In the genomic region with DNA sequence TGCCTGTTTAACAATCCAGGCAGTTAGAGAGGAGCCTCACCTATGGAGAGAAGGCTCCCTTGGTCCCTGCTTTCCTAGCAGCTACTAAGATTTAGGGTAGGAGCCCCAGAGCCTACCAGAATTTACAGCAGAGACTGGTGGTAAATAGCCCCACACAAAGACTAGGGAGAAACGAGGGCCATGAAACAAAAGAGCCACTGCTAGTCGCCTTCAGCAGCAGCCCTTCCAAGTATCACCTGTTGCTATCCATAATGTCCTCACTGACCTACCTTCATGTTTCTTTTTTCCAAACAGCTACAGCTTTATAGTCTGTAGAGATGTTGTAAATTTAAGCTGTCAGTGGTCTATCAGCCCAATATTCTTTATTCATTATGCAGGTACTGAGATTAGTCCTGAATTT, we compare ENCODE assay signal across 13 cellular contexts. TPM values are rescaled to one million over a fixed set of nuclear protein-coding genes. Genes with fewer than 3 reads are reported as not detected.
DNase-seq lines count a peak whose midpoint lies in the region; TF ChIP-seq lines count a peak whose summit lies in the region.
"Had no signal": no experiment of that assay in that cellular context is flagged by ENCODE, and none has a peak within 500 bp of the region (broad histone marks: within the 10 kb centered on the region; RNA-seq: fewer than 3 reads in every experiment).

No MANE protein-coding gene starts in this region.

- H3K27me3 ChIP-seq in skeletal muscle tissue (ENCODE audit: control insufficient read depth in 3 of 3, insufficient read depth in 3 of 3, low read length in 3 of 3): no peaks in the 10 kb centered on the region
- H3K27me3 ChIP-seq in MG63: no peaks in the 10 kb centered on the region

- H3K4me1 Mint-ChIP-seq in activated naive CD8-positive, alpha-beta T cell (ENCODE audit: low read depth): peaks cover 69% of the 10 kb centered on the region
- peaks cover 49% of the 10 kb centered on the region for H3K4me1 Mint-ChIP-seq in activated naive CD8-positive, alpha-beta T cell treated with anti-CD3 and anti-CD28 coated beads for 36 hours

- no peaks in the 10 kb centered on the region for H3K9me3 Mint-ChIP-seq in activated naive CD8-positive, alpha-beta T cell (ENCODE audit: low read depth)
- no peaks in the 10 kb centered on the region for H3K9me3 Mint-ChIP-seq in activated naive CD8-positive, alpha-beta T cell treated with anti-CD3 and anti-CD28 coated beads for 36 hours

- H3K9ac ChIP-seq in skeletal muscle tissue (ENCODE audit: low read depth in 1 of 3, low read length in 3 of 3): peak overlapping the region in 1 of 3 donors; percentile 4

- no peaks in the 10 kb centered on the region for H3K27me3 Mint-ChIP-seq in activated naive CD8-positive, alpha-beta T cell
- no peaks in the 10 kb centered on the region for H3K27me3 Mint-ChIP-seq in activated naive CD8-positive, alpha-beta T cell treated with anti-CD3 and anti-CD28 coated beads for 36 hours

- H3K4me3 Mint-ChIP-seq in activated naive CD8-positive, alpha-beta T cell: no peak overlapping the region
- no peak overlapping the region for H3K4me3 Mint-ChIP-seq in activated naive CD8-positive, alpha-beta T cell treated with anti-CD3 and anti-CD28 coated beads for 36 hours
- H3K4me3 Mint-ChIP-seq: H9 had no signal

- no peak overlapping the region for H3K27ac ChIP-seq in HEK293 (ENCODE audit: extremely low read depth, low read depth, low read length)
- peak overlapping the region; percentile 70 for H3K27ac ChIP-seq in skeletal muscle tissue (ENCODE audit: low read depth, low read length)
- H3K27ac ChIP-seq: A549 had no signal

- no peak overlapping the region for H3K4me3 ChIP-seq in HEK293 (ENCODE audit: low read depth, low read length)
- no peak overlapping the region for H3K4me3 ChIP-seq in skeletal muscle tissue (ENCODE audit: low read length in 3 of 3)
- no peak overlapping the region for H3K4me3 ChIP-seq in MG63
- H3K4me3 ChIP-seq: A549 had no signal

- H3K27ac Mint-ChIP-seq in activated naive CD8-positive, alpha-beta T cell: peak overlapping the region; percentile 73
- no peak overlapping the region for H3K27ac Mint-ChIP-seq in activated naive CD8-positive, alpha-beta T cell treated with anti-CD3 and anti-CD28 coated beads for 36 hours
- H3K27ac Mint-ChIP-seq: H9 had no signal

- no peak for TF ChIP-seq CTCF in HEK293 (tag by site-specific recombination; IDR thresholded peaks at IDR 0.05)

- POLR2A ChIA-PET in HEK293 (lab: Yijun Ruan, JAX): no interaction called here

- DNase-seq in activated naive CD8-positive, alpha-beta T cell treated with anti-CD3 and anti-CD28 coated beads for 36 hours: no peak
- peak; percentile 37 for DNase-seq in myocyte (ENCODE audit: low read depth)
- no peak for DNase-seq in MG63
- DNase-seq in ureter (ENCODE audit: low spot score): no peak
- DNase-seq in NCI-H2081 treated with DMSO at 0.1 percent for 48 hours (lab: John Stamatoyannopoulos, UW): no peak
- DNase-seq: H9, NCI-H187 treated with DMSO at 0.1 percent for 48 hours, NCI-H510A, NCI-H82 had no signal

- no peaks in the 10 kb centered on the region for H3K36me3 ChIP-seq in HEK293 (ENCODE audit: control insufficient read depth in 2 of 2, insufficient read depth in 1 of 2, low read length in 2 of 2)
- no peaks in the 10 kb centered on the region for H3K36me3 ChIP-seq in skeletal muscle tissue (ENCODE audit: control insufficient read depth in 3 of 3, insufficient read depth in 3 of 3, low read length in 3 of 3)
- H3K36me3 ChIP-seq in MG63: no peaks in the 10 kb centered on the region

- CTCF ChIA-PET in HEK293 (lab: Yijun Ruan, JAX): interaction anchor here (0.6 to 0.7 kb wide), 2 partner anchors 47 to 252 kb away, joined by 3 to 4 read pairs; no protein-coding TSS in a partner anchor

- no peaks in the 10 kb centered on the region for H3K36me3 Mint-ChIP-seq in activated naive CD8-positive, alpha-beta T cell
- peaks cover 17% of the 10 kb centered on the region for H3K36me3 Mint-ChIP-seq in activated naive CD8-positive, alpha-beta T cell treated with anti-CD3 and anti-CD28 coated beads for 36 hours

- H3K9me3 ChIP-seq in HEK293 (ENCODE audit: control insufficient read depth, insufficient read depth, low read depth, low read length): no peaks in the 10 kb centered on the region
- H3K9me3 ChIP-seq in skeletal muscle tissue (ENCODE audit: control insufficient read depth in 3 of 3, low read length in 3 of 3): no peaks in the 10 kb centered on the region
- H3K9me3 ChIP-seq in MG63: no peaks in the 10 kb centered on the region
- H3K9me3 ChIP-seq: A549 had no signal

- H3K4me1 ChIP-seq in HEK293 (ENCODE audit: control insufficient read depth, insufficient read depth, low read length) (no peaks in the 10 kb centered on the region), skeletal muscle tissue (ENCODE audit: control insufficient read depth in 3 of 3, insufficient read depth in 3 of 3, low read length in 3 of 3) (peaks cover 24 to 58% (median 33%) of the 10 kb centered on the region in 3 donors)
- H3K4me1 ChIP-seq: A549 had no signal

TF ChIP-seq in HEK293, 187 proteins besides CTCF, POLR2A, EP300 and RAD21:
- peak; percentile 76; the same call in 1 of the 2 replicates for TF ChIP-seq SCRT2 (tag by site-specific recombination; IDR thresholded peaks at IDR 0.05)
- peak; percentile 14; the same call in 1 of the 2 replicates for TF ChIP-seq SCRT1 (tag by site-specific recombination; IDR thresholded peaks at IDR 0.05; ENCODE audit: borderline replicate concordance)
- no peak for TF ChIP-seq GLI4 (tag by site-specific recombination; IDR thresholded peaks at IDR 0.05)

RNA-seq across cellular contexts. Expression of a gene that starts 25.3 kb away (rescaled TPM):
- total RNA-seq in activated naive CD8-positive, alpha-beta T cell treated with anti-CD3 and anti-CD28 coated beads for 36 hours: 10 to 100 TPM; 34.4 to 34.5 TPM
- total RNA-seq in myocyte (59.1 and 65.5 TPM in 2 replicates), skeletal muscle tissue (25.6 TPM), ureter (13.3 TPM)
- polyA plus RNA-seq in myocyte (2012): 17.3 TPM
- 4.7 and 4.8 TPM in 2 replicates for total RNA-seq in MG63 (2014; rRNA removed; shearing (Covaris generic); ENCODE audit: low replicate concordance)
